Comparison of ENCODE assay signal across 16 cellular contexts in genomic region chr5:145960166-145960565, GRCh38. TPM values are rescaled to one million over a fixed set of nuclear protein-coding genes. Genes with fewer than 3 reads are reported as not detected.
DNase-seq lines count a peak whose midpoint lies in the region; ATAC-seq and TF ChIP-seq lines count a peak whose summit lies in the region.
"Had no signal": no experiment of that assay in that cellular context is flagged by ENCODE, and none has a peak within 500 bp of the region (broad histone marks: within the 10 kb centered on the region; RNA-seq: fewer than 3 reads in every experiment).

No MANE protein-coding gene starts in this region.

- DNase-seq in EH (ENCODE audit: low read depth) (peak; percentile 22), Panc1 (ENCODE audit: low read depth, low spot score) (no peak), epithelial cell of prostate (ENCODE audit: low read depth, low spot score) (no peak), progenitor cell of endocrine pancreas (ENCODE audit: low spot score, unreplicated experiment) (no peak), suprapubic skin (ENCODE audit: low spot score in 2 of 2) (no peak), HuH-7 (ENCODE audit: low spot score) (no peak)
- DNase-seq in stimulated activated effector memory CD8-positive, alpha-beta T cell treated with anti-CD3 and anti-CD28 coated beads, Interleukin-12 subunit alpha, Interleukin-12 subunit beta, amount 100 ng/mL, for 72 hours (ENCODE audit: low spot score in 2 of 2) = no peak
- DNase-seq: CD4-positive, CD25-positive, alpha-beta regulatory T cell; GOT3; NCI-H1436; NCI-H2029; NCI-H510A; NCI-H774 had no signal

- H3K27me3 ChIP-seq in Panc1 (ENCODE audit: control insufficient read depth, insufficient read depth, low read length) (no peaks in the 10 kb centered on the region), suprapubic skin (no peaks in the 10 kb centered on the region)

- ATAC-seq in Panc1 = no peak
- ATAC-seq in stimulated activated effector memory CD8-positive, alpha-beta T cell treated with anti-CD3 and anti-CD28 coated beads, Interleukin-12 subunit alpha, Interleukin-12 subunit beta, amount 100 ng/mL, for 72 hours = no peak
- ATAC-seq: K562 had no signal

- H3K9me3 Mint-ChIP-seq in progenitor cell of endocrine pancreas (ENCODE audit: low read depth) = no peaks in the 10 kb centered on the region
- no peaks in the 10 kb centered on the region for H3K9me3 Mint-ChIP-seq in stimulated activated effector memory CD8-positive, alpha-beta T cell treated with anti-CD3 and anti-CD28 coated beads, Interleukin-12 subunit alpha, Interleukin-12 subunit beta, amount 100 ng/mL, for 72 hours

- POLR2A ChIA-PET in Panc1 (lab: Charles Lee) = no interaction called here

- BruUV-seq in Panc1 (replicated peaks; lab: Mats Ljungman, UMichigan) = no TSS peak

- H3K4me1 Mint-ChIP-seq in progenitor cell of endocrine pancreas (ENCODE audit: low read depth) = peaks cover 15% of the 10 kb centered on the region
- no peaks in the 10 kb centered on the region for H3K4me1 Mint-ChIP-seq in stimulated activated effector memory CD8-positive, alpha-beta T cell treated with anti-CD3 and anti-CD28 coated beads, Interleukin-12 subunit alpha, Interleukin-12 subunit beta, amount 100 ng/mL, for 72 hours
- H3K4me1 Mint-ChIP-seq: B cell had no signal

- no peaks in the 10 kb centered on the region for H3K27me3 Mint-ChIP-seq in progenitor cell of endocrine pancreas
- H3K27me3 Mint-ChIP-seq: CD4-positive, CD25-positive, alpha-beta regulatory T cell had no signal

- H3K4me1 ChIP-seq in Panc1 (ENCODE audit: control insufficient read depth, insufficient read depth, low read length) = peaks cover 23% of the 10 kb centered on the region
- peaks cover 5% of the 10 kb centered on the region for H3K4me1 ChIP-seq in suprapubic skin

- H3K4me3 ChIP-seq in Panc1 (ENCODE audit: low read depth in 2 of 2, low read length in 2 of 2) (no peak overlapping the region), suprapubic skin (no peak overlapping the region)
- H3K4me3 ChIP-seq: K562 had no signal

- no peak for TF ChIP-seq POLR2A in suprapubic skin (IDR thresholded peaks at IDR 0.05)

- in situ Hi-C loops in Panc1 (cut with HindIII; ENCODE audit: low pct_unique_long_range_greater_than_20kb, low sequenced_read_pairs) = no loop called here

- no peak overlapping the region for H3K4me3 Mint-ChIP-seq in progenitor cell of endocrine pancreas (ENCODE audit: low read depth)
- no peak overlapping the region for H3K4me3 Mint-ChIP-seq in stimulated activated effector memory CD8-positive, alpha-beta T cell treated with anti-CD3 and anti-CD28 coated beads, Interleukin-12 subunit alpha, Interleukin-12 subunit beta, amount 100 ng/mL, for 72 hours
- H3K4me3 Mint-ChIP-seq: B cell; CD4-positive, CD25-positive, alpha-beta regulatory T cell had no signal

- peaks cover 1% of the 10 kb centered on the region for H3K36me3 Mint-ChIP-seq in progenitor cell of endocrine pancreas (ENCODE audit: insufficient read depth)
- H3K36me3 Mint-ChIP-seq in stimulated activated effector memory CD8-positive, alpha-beta T cell treated with anti-CD3 and anti-CD28 coated beads, Interleukin-12 subunit alpha, Interleukin-12 subunit beta, amount 100 ng/mL, for 72 hours = no peaks in the 10 kb centered on the region
- H3K36me3 Mint-ChIP-seq: CD4-positive, CD25-positive, alpha-beta regulatory T cell had no signal

- no peak for TF ChIP-seq EP300 in suprapubic skin (IDR thresholded peaks at IDR 0.05)

- TF ChIP-seq CTCF in Panc1 (IDR thresholded peaks at IDR 0.05) (no peak), progenitor cell of endocrine pancreas (IDR thresholded peaks at IDR 0.05; ENCODE audit: unreplicated experiment) (no peak), suprapubic skin (IDR thresholded peaks at IDR 0.05) (no peak)

- H3K27ac Mint-ChIP-seq in progenitor cell of endocrine pancreas = peak overlapping the region; percentile 53
- H3K27ac Mint-ChIP-seq in stimulated activated effector memory CD8-positive, alpha-beta T cell treated with anti-CD3 and anti-CD28 coated beads, Interleukin-12 subunit alpha, Interleukin-12 subunit beta, amount 100 ng/mL, for 72 hours = no peak overlapping the region
- H3K27ac Mint-ChIP-seq: B cell; CD4-positive, CD25-positive, alpha-beta regulatory T cell had no signal

- no peaks in the 10 kb centered on the region for H3K9me3 ChIP-seq in Panc1 (ENCODE audit: control insufficient read depth, insufficient read depth, low read depth, low read length)
- H3K9me3 ChIP-seq in suprapubic skin = no peaks in the 10 kb centered on the region

- peak overlapping the region; percentile 66 for H3K27ac ChIP-seq in Panc1 (ENCODE audit: low read length)
- H3K27ac ChIP-seq in epithelial cell of prostate = peak overlapping the region; percentile 48
- H3K27ac ChIP-seq in suprapubic skin = no peak overlapping the region
- H3K27ac ChIP-seq: HL-60 had no signal

- CTCF ChIA-PET in Panc1 (lab: Charles Lee) = no interaction called here

- H3K36me3 ChIP-seq in Panc1 (ENCODE audit: control insufficient read depth, insufficient read depth, low read length) (no peaks in the 10 kb centered on the region), suprapubic skin (no peaks in the 10 kb centered on the region)

- intact Hi-C loops in Panc1 (cut with micrococcal nuclease; ENCODE audit: unreplicated experiment) = no loop called here

- 45% methylated on average over 1 of the region's 1 CpG for WGBS in suprapubic skin

RNA-seq across cellular contexts. Expression of gene SH3RF2, which starts 23.8 kb away (rescaled TPM):
- total RNA-seq in Panc1 (2021; ENCODE audit: unreplicated experiment) = 23.1 TPM
- polyA plus RNA-seq in Panc1 (2012; ENCODE audit: insufficient read length) = 11.3 TPM
- 16.7 and 17.6 TPM in 2 replicates for total RNA-seq in progenitor cell of endocrine pancreas
- 100 to 1,000 TPM; 129 to 334 (median 160) TPM for total RNA-seq in suprapubic skin
- total RNA-seq: B cell, K562 had no signal
